In genomic region chr14:24299255-24300191, GRCh38 we compare ENCODE assay signal across 8 cellular contexts. TPM values are rescaled to one million over a fixed set of nuclear protein-coding genes. Genes with fewer than 3 reads are reported as not detected.
DNase-seq lines count a peak whose midpoint lies in the region; TF ChIP-seq lines count a peak whose summit lies in the region.

Gene DHRS1 (minus strand): TSS chr14:24299780. CDS start chr14:24299106, 674 bp downstream.
A gene with protein sequence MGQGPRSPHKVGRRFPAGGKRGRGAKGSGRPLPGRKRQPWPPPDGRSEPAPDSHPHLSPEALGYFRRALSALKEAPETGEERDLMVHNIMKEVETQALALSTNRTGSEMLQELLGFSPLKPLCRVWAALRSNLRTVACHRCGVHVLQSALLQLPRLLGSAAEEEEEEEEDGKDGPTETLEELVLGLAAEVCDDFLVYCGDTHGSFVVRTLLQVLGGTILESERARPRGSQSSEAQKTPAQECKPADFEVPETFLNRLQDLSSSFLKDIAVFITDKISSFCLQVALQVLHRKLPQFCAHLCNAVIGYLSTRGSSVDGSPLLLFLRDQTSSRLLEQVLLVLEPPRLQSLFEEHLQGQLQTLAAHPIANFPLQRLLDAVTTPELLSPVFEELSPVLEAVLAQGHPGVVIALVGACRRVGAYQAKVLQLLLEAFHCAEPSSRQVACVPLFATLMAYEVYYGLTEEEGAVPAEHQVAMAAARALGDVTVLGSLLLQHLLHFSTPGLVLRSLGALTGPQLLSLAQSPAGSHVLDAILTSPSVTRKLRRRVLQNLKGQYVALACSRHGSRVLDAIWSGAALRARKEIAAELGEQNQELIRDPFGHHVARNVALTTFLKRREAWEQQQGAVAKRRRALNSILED (plus strand): TSS chr14:24299850. CDS start chr14:24299955, 105 bp downstream.

- WGBS in adipose tissue, 3 donors = 0 to 1% (median 0%) methylated on average over 71 to 75 of the region's 75 CpGs

- peak within 1 kb of the TSS; percentile 95 for H3K4me3 Mint-ChIP-seq in type B pancreatic cell

- POLR2A ChIA-PET in GM10248 (lab: Yijun Ruan, JAX) = interaction anchor here (1.0 to 1.2 kb wide), 4 partner anchors 9 to 143 kb away, joined by 3 to 4 read pairs (median 4); partner anchors contain the start of genes CIDEB and TINF2

- peaks cover 33% of the 10 kb centered on the region for H3K4me1 Mint-ChIP-seq in type B pancreatic cell (ENCODE audit: unreplicated experiment)

- intact Hi-C loops in cardiac septum (cut with DNase I) = loop anchor here (1.0 kb wide), 1 partner anchor 57 kb away; the partner anchor contains the start of gene TINF2
- intact Hi-C loops in posterior cingulate gyrus (cut with DNase I) = loop anchor here (1.0 kb wide), 1 partner anchor 28 kb away; the partner anchor contains the start of gene RABGGTA

- TF ChIP-seq POLR2A in NB4 (IDR thresholded peaks at IDR 0.05; ENCODE audit: extremely low read depth, insufficient read length) = peak; percentile 73

- H3K4me3 ChIP-seq in HFF-Myc (replicated peaks; ENCODE audit: low read depth, low read length) (peak within 1 kb of the TSS; percentile 91), NB4 (ENCODE audit: low read depth, low read length) (peak within 1 kb of the TSS; percentile 98)

- TF ChIP-seq CTCF in GM10248 (IDR thresholded peaks at IDR 0.05; ENCODE audit: control extremely low read depth, extremely low read depth, low read depth, missing control alignments) = no peak
- no peak for TF ChIP-seq CTCF in HFF-Myc (IDR thresholded peaks at IDR 0.05; ENCODE audit: low read depth, low read length, missing control alignments)
- no peak for TF ChIP-seq CTCF in NB4 (IDR thresholded peaks at IDR 0.05; ENCODE audit: low read depth, low read length)
- TF ChIP-seq CTCF in type B pancreatic cell (conservative IDR thresholded peaks at IDR 0.05) = no peak

- DNase-seq in GM10248 (ENCODE audit: extremely low spot score) (peak; percentile 96), HFF-Myc (ENCODE audit: extremely low read depth, low read depth) (no peak), NB4 (ENCODE audit: low read depth) (peak; percentile 92), T follicular helper cell (ENCODE audit: low read depth) (peak; percentile 90), cardiac septum (ENCODE audit: low spot score) (peak; percentile 97), posterior cingulate gyrus (peak; percentile 85 to 99 (median 92)), type B pancreatic cell (ENCODE audit: extremely low spot score, unreplicated experiment) (peak; percentile 95)

- H3K9me3 Mint-ChIP-seq in type B pancreatic cell = no peaks in the 10 kb centered on the region

- H3K27me3 Mint-ChIP-seq in type B pancreatic cell = no peaks in the 10 kb centered on the region

- peaks cover 7% of the 10 kb centered on the region for H3K36me3 Mint-ChIP-seq in type B pancreatic cell

- peak within 1 kb of the TSS; percentile 98 for H3K27ac Mint-ChIP-seq in type B pancreatic cell

- CTCF ChIA-PET in GM10248 (lab: Yijun Ruan, JAX) = interaction anchor here (0.9 to 15.5 kb wide), 18 partner anchors 10 to 241 kb away, joined by 3 to 323 read pairs (median 12); partner anchors contain the start of genes CIDEB, GMPR2, LTB4R and LTB4R2

- H3K27ac ChIP-seq in adipose tissue (ENCODE audit: low read depth, low read length) = peak within 1 kb of the TSS; percentile 31

RNA-seq across cellular contexts. Expression of gene DHRS1, which starts in this region (rescaled TPM):
- 10 to 100 TPM; 11.3 to 26.4 (median 14.8) TPM for polyA plus RNA-seq in adipose tissue
- total RNA-seq in cardiac septum = 8.5 TPM
- 31.4 and 32.9 TPM in 2 replicates for total RNA-seq in type B pancreatic cell (ENCODE audit: low replicate concordance)

RNA-seq across cellular contexts. Expression of the second gene that starts in this region (rescaled TPM):
- polyA plus RNA-seq in adipose tissue = 10 to 100 TPM in 2 of 3 donors, 1 to 10 TPM in 1; 6.8 to 11.6 (median 11.0) TPM
- total RNA-seq in cardiac septum (28.3 TPM), type B pancreatic cell (ENCODE audit: low replicate concordance) (26.2 and 33.9 TPM in 2 replicates)
